In genomic region chr3:191774485-191774884, GRCh38 we compare ENCODE assay signal across 16 cellular contexts.
DNase-seq lines count a peak whose midpoint lies in the region; ATAC-seq and TF ChIP-seq lines count a peak whose summit lies in the region.
"Had no signal": no experiment of that assay in that cellular context is flagged by ENCODE, and none has a peak within 500 bp of the region (broad histone marks: within the 10 kb centered on the region; RNA-seq: fewer than 3 reads in every experiment).

No MANE protein-coding gene starts in this region.

- no peaks in the 10 kb centered on the region for H3K4me1 Mint-ChIP-seq in nephron
- H3K4me1 Mint-ChIP-seq: activated T-helper 17 cell treated with anti-CD3 and anti-CD28 coated beads, Interleukin-2, amount 50 U/mL, for 72 hours; CD4-positive, alpha-beta memory T cell had no signal

- no peaks in the 10 kb centered on the region for H3K27me3 ChIP-seq in vagina
- H3K27me3 ChIP-seq: cardiac muscle cell, Peyer's patch had no signal

- TF ChIP-seq CTCF in cardiac fibroblast (IDR thresholded peaks at IDR 0.05; ENCODE audit: low read depth, low read length) (no peak), nephron (IDR thresholded peaks at IDR 0.05; ENCODE audit: unreplicated experiment in 3 of 3) (no peak), vagina (IDR thresholded peaks at IDR 0.05) (no peak)

- DNase-seq in D341Med (ENCODE audit: low spot score) (peak; percentile 24), LHCN-M2 (ENCODE audit: low read depth) (peak; percentile 89), cardiac fibroblast (ENCODE audit: low read depth in 2 of 2) (peak; percentile 0 to 41), vagina (ENCODE audit: extremely low spot score in 2 of 2) (no peak), NCI-H146 (lab: John Stamatoyannopoulos, UW) (no peak)
- no peak for DNase-seq in activated CD8-positive, alpha-beta memory T cell treated with anti-CD3 and anti-CD28 coated beads, Interleukin-2, amount 50 U/mL, for 4 hours
- DNase-seq: activated CD4-positive, CD25-positive, alpha-beta regulatory T cell; CD4-positive, alpha-beta memory T cell; NCI-H1436; occipital lobe; Peyer's patch; stimulated activated CD4-positive, alpha-beta T cell treated with anti-CD3 and anti-CD28 coated beads, Interleukin-4, amount 100 ng/mL, for 24 hours had no signal

- no peaks in the 10 kb centered on the region for H3K27me3 Mint-ChIP-seq in nephron (ENCODE audit: low read depth)
- H3K27me3 Mint-ChIP-seq: activated T-helper 17 cell treated with anti-CD3 and anti-CD28 coated beads, Interleukin-2, amount 50 U/mL, for 72 hours; CD4-positive, alpha-beta memory T cell had no signal

- intact Hi-C loops in vagina (cut with DNase I), result no loop called here

- H3K4me1 ChIP-seq in vagina, result no peaks in the 10 kb centered on the region
- H3K4me1 ChIP-seq: Peyer's patch had no signal

- H3K4me3 Mint-ChIP-seq in nephron, result no peak overlapping the region
- H3K4me3 Mint-ChIP-seq: activated T-helper 17 cell treated with anti-CD3 and anti-CD28 coated beads, Interleukin-2, amount 50 U/mL, for 72 hours had no signal

- H3K36me3 ChIP-seq in vagina, result no peaks in the 10 kb centered on the region
- H3K36me3 ChIP-seq: cardiac muscle cell, Peyer's patch had no signal

- H3K36me3 Mint-ChIP-seq in nephron (ENCODE audit: low read depth), result no peaks in the 10 kb centered on the region
- H3K36me3 Mint-ChIP-seq: CD4-positive, alpha-beta memory T cell had no signal

- TF ChIP-seq POLR2A in vagina (IDR thresholded peaks at IDR 0.05), result no peak

- no peak overlapping the region for H3K27ac ChIP-seq in vagina
- H3K27ac ChIP-seq: cardiac muscle cell, Peyer's patch had no signal

- H3K27ac Mint-ChIP-seq in nephron, result peak overlapping the region in 2 of 3 experiments; percentile 20 to 31
- H3K27ac Mint-ChIP-seq: activated T-helper 17 cell treated with anti-CD3 and anti-CD28 coated beads, Interleukin-2, amount 50 U/mL, for 72 hours; CD4-positive, alpha-beta memory T cell had no signal

- H3K9me3 ChIP-seq in vagina, result no peaks in the 10 kb centered on the region
- H3K9me3 ChIP-seq: Peyer's patch had no signal

- peaks cover 10% of the 10 kb centered on the region for H3K9me3 Mint-ChIP-seq in nephron

- H3K4me3 ChIP-seq in cardiac fibroblast (replicated peaks in 1 of 2; ENCODE audit: low read depth in 2 of 2, low read length in 2 of 2) (no peak overlapping the region), vagina (no peak overlapping the region)
- H3K4me3 ChIP-seq: cardiac muscle cell, Peyer's patch had no signal

- no peak for ATAC-seq in GM21515 (IDR thresholded peaks at IDR 0.05; ENCODE audit: unreplicated experiment)
- ATAC-seq: activated T-helper 17 cell treated with anti-CD3 and anti-CD28 coated beads, Interleukin-2, amount 50 U/mL, for 72 hours had no signal

Comparison
In these comparisons a context has a peak if more than half of its experiments do, and no peak if none do; other contexts are left out.
1. DNase-seq: peak in D341Med (single experiment), LHCN-M2 (single experiment) and cardiac fibroblast (2 of 2); none in activated CD8-positive, alpha-beta memory T cell treated with anti-CD3 and anti-CD28 coated beads, Interleukin-2, amount 50 U/mL, for 4 hours (single experiment), vagina (0 of 2) and NCI-H146 (single experiment).